Comparison of ENCODE assay signal across 9 cellular contexts in the genomic region with DNA sequence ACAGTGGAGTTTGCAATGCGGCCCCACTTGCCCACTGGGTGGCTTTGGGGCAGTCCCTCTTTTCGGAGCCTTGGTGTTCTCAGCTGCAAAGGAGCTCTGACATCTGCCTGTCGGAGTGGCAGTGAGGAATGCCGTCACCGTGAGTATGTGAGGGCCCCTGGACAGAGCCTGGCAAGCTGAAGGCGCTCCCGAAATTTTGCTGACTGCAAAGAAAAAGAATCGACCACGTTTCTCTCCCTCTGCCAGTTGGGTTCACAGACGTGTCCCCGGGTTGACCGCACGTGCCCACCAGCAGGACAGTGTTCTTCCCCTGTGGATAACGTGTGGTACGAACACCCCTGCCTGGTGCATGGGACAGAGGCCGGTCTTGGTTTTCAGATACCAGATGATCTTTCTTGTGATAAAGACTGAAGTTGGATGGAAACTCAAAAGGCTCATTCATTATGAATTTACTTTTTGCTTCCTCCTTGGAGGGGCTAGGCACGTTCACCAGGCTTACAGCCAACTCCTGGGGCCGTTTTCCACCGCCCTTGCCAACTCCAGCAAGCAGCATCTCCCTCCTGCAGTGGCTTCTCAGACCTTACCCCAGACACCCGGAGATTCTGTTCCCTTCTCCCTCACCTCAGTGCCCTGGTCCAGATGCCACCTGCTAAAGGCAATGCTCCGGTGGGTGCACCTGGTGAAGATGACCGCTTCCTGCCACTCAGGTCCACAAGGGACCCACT. TPM values are rescaled to one million over a fixed set of nuclear protein-coding genes. Genes with fewer than 3 reads are reported as not detected.
DNase-seq lines count a peak whose midpoint lies in the region; ATAC-seq and TF ChIP-seq lines count a peak whose summit lies in the region.
"Had no signal": no experiment of that assay in that cellular context is flagged by ENCODE, and none has a peak within 500 bp of the region (broad histone marks: within the 10 kb centered on the region; RNA-seq: fewer than 3 reads in every experiment).

No MANE protein-coding gene starts in this region.

- TF ChIP-seq RAD21 in HCT116 (IDR thresholded peaks at IDR 0.05; ENCODE audit: low read depth), result no peak

- H4K20me1 ChIP-seq in HCT116 (ENCODE audit: insufficient read depth) (no peaks in the 10 kb centered on the region), fibroblast of lung (ENCODE audit: control insufficient read depth, extremely low read depth, insufficient read depth, low read length) (no peaks in the 10 kb centered on the region)

- H3K4me1 ChIP-seq in HCT116 (ENCODE audit: control insufficient read depth in 1 of 2, insufficient read depth in 2 of 2, low read length in 2 of 2) (peaks cover 24 to 28% of the 10 kb centered on the region in 2 experiments), fibroblast of lung (ENCODE audit: control insufficient read depth, extremely low read depth, insufficient read depth, low read length) (peaks cover 42% of the 10 kb centered on the region)

- H3K27ac Mint-ChIP-seq in activated CD8-positive, alpha-beta T cell treated with anti-CD3 and anti-CD28 coated beads for 36 hours, result peak overlapping the region; percentile 90
- H3K27ac Mint-ChIP-seq in stimulated activated naive B cell treated with anti-CD40 and anti-IgM and Interleukin-4, amounts not matched to agents 10 μg/mL and 1 μg/mL and 100 μg/mL, for 72 hours, result peak overlapping the region; percentile 87

- H3K36me3 ChIP-seq in HCT116 (ENCODE audit: control insufficient read depth in 1 of 2, insufficient read depth in 2 of 2, low read length in 2 of 2) (peaks cover 0 to 7% of the 10 kb centered on the region in 2 experiments; a peak in 1 of 4 replicates), fibroblast of lung (ENCODE audit: control insufficient read depth, insufficient read depth, low read length) (peaks cover 16% of the 10 kb centered on the region)

- no peaks in the 10 kb centered on the region for H3K9me3 ChIP-seq in HCT116 (ENCODE audit: control insufficient read depth in 1 of 2, insufficient read depth in 1 of 2, low read depth in 1 of 2, low read length in 2 of 2)
- H3K9me3 ChIP-seq in fibroblast of lung (ENCODE audit: control insufficient read depth, insufficient read depth, low read depth, low read length), result no peaks in the 10 kb centered on the region

- H3K9me2 ChIP-seq in HCT116 (ENCODE audit: insufficient read depth), result no peaks in the 10 kb centered on the region

- no peaks in the 10 kb centered on the region for H3K27me3 Mint-ChIP-seq in activated CD8-positive, alpha-beta T cell treated with anti-CD3 and anti-CD28 coated beads for 36 hours
- no peaks in the 10 kb centered on the region for H3K27me3 Mint-ChIP-seq in stimulated activated naive B cell treated with anti-CD40 and anti-IgM and Interleukin-4, amounts not matched to agents 10 μg/mL and 1 μg/mL and 100 μg/mL, for 72 hours
- H3K27me3 Mint-ChIP-seq: IgD-negative memory B cell had no signal

- no peak overlapping the region for H2AFZ ChIP-seq in HCT116 (ENCODE audit: low read depth, low read length, poor library complexity, severe bottlenecking)
- H2AFZ ChIP-seq in fibroblast of lung (ENCODE audit: low read length), result no peak overlapping the region

- intact Hi-C loops in HCT116 (cut with micrococcal nuclease), result no loop called here
- intact Hi-C loops in activated CD8-positive, alpha-beta T cell treated with anti-CD3 and anti-CD28 coated beads for 36 hours (cut with micrococcal nuclease), result no loop called here

- RAD21 ChIA-PET in HCT116 (lab: Charles Lee; ENCODE audit: low non-redundant PET in 1 of 2, low total read pairs in 2 of 2, uncharacterized antibody in 2 of 2, unreplicated experiment in 2 of 2), result interaction anchor here in 1 of 2 experiments (1.5 to 1.8 kb wide), 2 partner anchors 10 to 108 kb away, joined by 5 to 9 read pairs; no protein-coding TSS in a partner anchor

- H3K9ac ChIP-seq in HCT116 (ENCODE audit: low read length), result 0 out of 2 replicates have a peak overlapping the region, but pooled peaks have one; percentile 61
- no peak overlapping the region for H3K9ac ChIP-seq in fibroblast of lung (ENCODE audit: insufficient read depth, low read length)

- TF ChIP-seq CTCF in HCT116 (IDR thresholded peaks at IDR 0.05 in 2 of 3, conservative IDR thresholded peaks at IDR 0.05 in 1 of 3; ENCODE audit: borderline replicate concordance in 1 of 3, insufficient read depth in 1 of 3, low read depth in 2 of 3, low read length in 2 of 3) (no peak), fibroblast of lung (conservative IDR thresholded peaks at IDR 0.05 in 1 of 2, IDR thresholded peaks at IDR 0.05 in 1 of 2; ENCODE audit: low read depth in 1 of 2, low read length in 2 of 2) (no peak)
- no peak for TF ChIP-seq CTCF in activated CD8-positive, alpha-beta T cell treated with anti-CD3 and anti-CD28 coated beads for 36 hours (IDR thresholded peaks at IDR 0.05)

- TF ChIP-seq POLR2A in HCT116 (IDR thresholded peaks at IDR 0.05; ENCODE audit: borderline replicate concordance, extremely low read depth, insufficient read depth, insufficient read length), result no peak

- H3K4me2 ChIP-seq in HCT116 (ENCODE audit: low read length) (peak overlapping the region; percentile 90), fibroblast of lung (ENCODE audit: extremely low read depth, insufficient read depth, low read length) (no peak overlapping the region)

- ATAC-seq in HCT116 (no peak), GM21390 (IDR thresholded peaks at IDR 0.05; ENCODE audit: unreplicated experiment) (no peak)
- no peak for ATAC-seq in activated CD8-positive, alpha-beta T cell treated with anti-CD3 and anti-CD28 coated beads for 36 hours
- no peak for ATAC-seq in stimulated activated naive B cell treated with anti-CD40 and anti-IgM and Interleukin-4, amounts not matched to agents 10 μg/mL and 1 μg/mL and 100 μg/mL, for 72 hours (replicated peaks)
- ATAC-seq: natural killer cell had no signal

- H3K27me3 ChIP-seq in HCT116 (ENCODE audit: insufficient read depth, low read length), result no peaks in the 10 kb centered on the region
- no peaks in the 10 kb centered on the region for H3K27me3 ChIP-seq in fibroblast of lung (ENCODE audit: control insufficient read depth, insufficient read depth, low read length)

- H3K9me3 Mint-ChIP-seq in activated CD8-positive, alpha-beta T cell treated with anti-CD3 and anti-CD28 coated beads for 36 hours, result no peaks in the 10 kb centered on the region
- no peaks in the 10 kb centered on the region for H3K9me3 Mint-ChIP-seq in stimulated activated naive B cell treated with anti-CD40 and anti-IgM and Interleukin-4, amounts not matched to agents 10 μg/mL and 1 μg/mL and 100 μg/mL, for 72 hours
- H3K9me3 Mint-ChIP-seq: IgD-negative memory B cell, natural killer cell had no signal

- no TSS peak for BruUV-seq in HCT116 (replicated peaks; lab: Mats Ljungman, UMichigan)

- CTCF ChIA-PET in HCT116 (lab: Charles Lee), result interaction anchor here (1.2 to 2.5 kb wide), 2 partner anchors 10 to 108 kb away, joined by 3 to 41 read pairs; no protein-coding TSS in a partner anchor
- CTCF ChIA-PET in activated CD8-positive, alpha-beta T cell treated with anti-CD3 and anti-CD28 coated beads for 36 hours (lab: Charles Lee), result interaction anchor here (0.6 to 9.5 kb wide), 3 partner anchors 11 to 295 kb away, joined by 3 to 177 read pairs (median 16); no protein-coding TSS in a partner anchor
- CTCF ChIA-PET in HEK293T (lab: Yijun Ruan, JAX), result interaction anchor here (9.0 kb wide), 1 partner anchor 10 kb away, joined by 74 read pairs; no protein-coding TSS in a partner anchor

- peaks cover 74% of the 10 kb centered on the region for H3K4me1 Mint-ChIP-seq in activated CD8-positive, alpha-beta T cell treated with anti-CD3 and anti-CD28 coated beads for 36 hours (ENCODE audit: low read depth)
- peaks cover 49 to 65% of the 10 kb centered on the region in 2 donors for H3K4me1 Mint-ChIP-seq in stimulated activated naive B cell treated with anti-CD40 and anti-IgM and Interleukin-4, amounts not matched to agents 10 μg/mL and 1 μg/mL and 100 μg/mL, for 72 hours

- H3K79me2 ChIP-seq in HCT116 (ENCODE audit: insufficient read depth, low read length) (no peaks in the 10 kb centered on the region), fibroblast of lung (ENCODE audit: control insufficient read depth, insufficient read depth, low read length) (peaks cover 7% of the 10 kb centered on the region)

- POLR2A ChIA-PET in HCT116 (lab: Charles Lee), result interaction anchor here (1.8 to 2.0 kb wide), 2 partner anchors 10 to 64 kb away, joined by 6 to 8 read pairs; no protein-coding TSS in a partner anchor
- POLR2A ChIA-PET in activated CD8-positive, alpha-beta T cell treated with anti-CD3 and anti-CD28 coated beads for 36 hours (lab: Charles Lee), result interaction anchor here (1.1 to 4.2 kb wide), 4 partner anchors 27 to 64 kb away, joined by 3 to 27 read pairs (median 5); no protein-coding TSS in a partner anchor
- POLR2A ChIA-PET in HEK293T (lab: Yijun Ruan, JAX), result no interaction called here

- H3K4me3 ChIP-seq in HCT116 (replicated peaks in 1 of 2; ENCODE audit: low read depth in 1 of 2, low read length in 2 of 2), result no peak overlapping the region
- no peak overlapping the region for H3K4me3 ChIP-seq in fibroblast of lung (replicated peaks in 1 of 4; ENCODE audit: control extremely low read depth in 1 of 4, insufficient read depth in 1 of 4, low read depth in 3 of 4, low read length in 4 of 4)

- H3K4me3 Mint-ChIP-seq in activated CD8-positive, alpha-beta T cell treated with anti-CD3 and anti-CD28 coated beads for 36 hours, result no peak overlapping the region
- no peak overlapping the region for H3K4me3 Mint-ChIP-seq in stimulated activated naive B cell treated with anti-CD40 and anti-IgM and Interleukin-4, amounts not matched to agents 10 μg/mL and 1 μg/mL and 100 μg/mL, for 72 hours
- H3K4me3 Mint-ChIP-seq: natural killer cell had no signal

- DNase-seq in HCT116 (ENCODE audit: low read depth, low spot score) (no peak), fibroblast of lung (ENCODE audit: low read depth in 2 of 2) (no peak), HEK293T (ENCODE audit: extremely low spot score) (no peak)
- DNase-seq in activated CD8-positive, alpha-beta T cell treated with anti-CD3 and anti-CD28 coated beads for 36 hours, result no peak
- DNase-seq in stimulated activated naive B cell treated with anti-CD40 and anti-IgM and Interleukin-4, amounts not matched to agents 10 μg/mL and 1 μg/mL and 100 μg/mL, for 72 hours, result no peak
- DNase-seq in activated CD8-positive, alpha-beta memory T cell treated with anti-CD3 and anti-CD28 coated beads for 24 hours, result no peak
- DNase-seq: natural killer cell had no signal

- H3K27ac ChIP-seq in HCT116 (ENCODE audit: low read depth, low read length) (no peak overlapping the region; the same call in 1 of the 2 replicates), fibroblast of lung (ENCODE audit: insufficient read depth, low read length) (peak overlapping the region; percentile 98)

- H3K36me3 Mint-ChIP-seq in activated CD8-positive, alpha-beta T cell treated with anti-CD3 and anti-CD28 coated beads for 36 hours (ENCODE audit: low read depth), result peaks cover 76% of the 10 kb centered on the region
- H3K36me3 Mint-ChIP-seq in stimulated activated naive B cell treated with anti-CD40 and anti-IgM and Interleukin-4, amounts not matched to agents 10 μg/mL and 1 μg/mL and 100 μg/mL, for 72 hours, result peaks cover 64 to 77% of the 10 kb centered on the region in 2 donors

RNA-seq across cellular contexts. Expression of a gene that starts 29.7 kb away (rescaled TPM):
- total RNA-seq in HCT116 (2021; ENCODE audit: unreplicated experiment) (66.8 TPM), fibroblast of lung (57.3 and 138 TPM in 2 replicates)
- polyA plus RNA-seq in HCT116 (2012), result 64.9 and 72.0 TPM in 2 replicates
- 100 to 1,000 TPM; 118 to 127 TPM for total RNA-seq in activated CD8-positive, alpha-beta T cell treated with anti-CD3 and anti-CD28 coated beads for 36 hours
- 131 and 137 TPM in 2 replicates for polyA plus RNA-seq in fibroblast of lung
- polyA plus RNA-seq in fibroblast of lung (2012), result 145 and 152 TPM in 2 replicates
- polyA minus RNA-seq in fibroblast of lung (ENCODE audit: low replicate concordance), result 228 and 250 TPM in 2 replicates
